In the genomic region with DNA sequence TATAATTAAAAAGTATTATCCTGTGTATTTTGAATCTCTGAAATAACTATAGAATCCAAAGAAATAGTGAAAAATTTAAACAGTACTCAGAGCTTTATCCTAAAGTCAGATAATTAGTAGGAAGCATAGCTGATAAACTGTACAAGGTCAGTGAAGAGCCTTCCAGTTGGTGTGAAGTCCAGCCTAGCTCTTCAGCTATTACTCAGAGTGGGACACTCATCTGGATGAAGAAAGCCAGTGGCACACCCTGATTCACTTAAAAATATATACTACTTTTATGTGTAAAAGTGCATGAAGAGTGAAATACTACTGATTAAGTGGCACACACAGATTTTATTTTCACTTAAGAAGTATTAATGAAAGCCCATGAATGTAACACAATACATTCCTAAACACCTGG, we compare ENCODE assay signal across 10 cellular contexts. TPM values are rescaled to one million over a fixed set of nuclear protein-coding genes. Genes with fewer than 3 reads are reported as not detected.
DNase-seq lines count a peak whose midpoint lies in the region; ATAC-seq and TF ChIP-seq lines count a peak whose summit lies in the region.
"Had no signal": no experiment of that assay in that cellular context is flagged by ENCODE, and none has a peak within 500 bp of the region (broad histone marks: within the 10 kb centered on the region; RNA-seq: fewer than 3 reads in every experiment).

No MANE protein-coding gene starts in this region.

- H3K79me2 ChIP-seq in mammary epithelial cell (ENCODE audit: insufficient read depth, low read length), result peaks cover 78% of the 10 kb centered on the region

- no peaks in the 10 kb centered on the region for H3K36me3 ChIP-seq in mammary epithelial cell (ENCODE audit: insufficient read depth, low read length)
- H3K36me3 ChIP-seq in muscle layer of duodenum (ENCODE audit: control insufficient read depth in 1 of 2, insufficient read depth in 2 of 2, low read length in 2 of 2), result peaks cover 0 to 9% of the 10 kb centered on the region in 2 donors
- H3K36me3 ChIP-seq in tibial nerve, result no peaks in the 10 kb centered on the region

- no peak overlapping the region for H3K27ac Mint-ChIP-seq in activated T-cell treated with anti-CD3 and anti-CD28 coated beads, Interleukin-2, amount 50 U/mL, for 24 hours

- no peaks in the 10 kb centered on the region for H3K27me3 ChIP-seq in mammary epithelial cell (ENCODE audit: insufficient read depth, low read length)
- no peaks in the 10 kb centered on the region for H3K27me3 ChIP-seq in muscle layer of duodenum (ENCODE audit: low read depth, low read length)
- no peaks in the 10 kb centered on the region for H3K27me3 ChIP-seq in tibial nerve

- dilution Hi-C loops in mammary epithelial cell (cut with HindIII; ENCODE audit: low sequenced_read_pairs), result no loop called here

- H4K20me1 ChIP-seq in mammary epithelial cell (ENCODE audit: insufficient read depth, low read length), result no peaks in the 10 kb centered on the region

- peak overlapping the region; percentile 77 for H3K9ac ChIP-seq in mammary epithelial cell (ENCODE audit: insufficient read depth, low read length)

- no peak for TF ChIP-seq POLR2A in tibial nerve (IDR thresholded peaks at IDR 0.05)

- H3K4me3 Mint-ChIP-seq in activated T-cell treated with anti-CD3 and anti-CD28 coated beads, Interleukin-2, amount 50 U/mL, for 24 hours, result peak overlapping the region; percentile 96

- peaks cover 63% of the 10 kb centered on the region for H3K4me1 Mint-ChIP-seq in activated T-cell treated with anti-CD3 and anti-CD28 coated beads, Interleukin-2, amount 50 U/mL, for 24 hours (ENCODE audit: low read depth)

- H3K9me3 ChIP-seq in mammary epithelial cell (replicated peaks; ENCODE audit: insufficient read depth, low read length) (no peaks in the 10 kb centered on the region), muscle layer of duodenum (ENCODE audit: control insufficient read depth in 1 of 2, low read length in 2 of 2) (no peaks in the 10 kb centered on the region), tibial nerve (no peaks in the 10 kb centered on the region)

- H3K9me3 Mint-ChIP-seq in activated T-cell treated with anti-CD3 and anti-CD28 coated beads, Interleukin-2, amount 50 U/mL, for 24 hours, result no peaks in the 10 kb centered on the region

- H3K27ac ChIP-seq in mammary epithelial cell (ENCODE audit: insufficient read depth, low read depth, low read length) (peak overlapping the region; percentile 98), muscle layer of duodenum (ENCODE audit: low read length) (peak overlapping the region; percentile 100), tibial nerve (peak overlapping the region in 3 of 4 donors; percentile 96 to 99 (median 98))

- CTCF ChIA-PET in mammary epithelial cell (lab: Charles Lee; ENCODE audit: low non-redundant PET), result no interaction called here

- no peaks in the 10 kb centered on the region for H3K27me3 Mint-ChIP-seq in activated T-cell treated with anti-CD3 and anti-CD28 coated beads, Interleukin-2, amount 50 U/mL, for 24 hours

- intact Hi-C loops in mammary epithelial cell (cut with micrococcal nuclease), result loop anchor here (2.0 to 5.0 kb wide), 3 partner anchors 55 to 124 kb away; no protein-coding TSS in a partner anchor

- no peak for ATAC-seq in HG03354 (IDR thresholded peaks at IDR 0.05; ENCODE audit: poor library complexity, severe bottlenecking, unreplicated experiment)

- peak overlapping the region; percentile 6 to 78 (median 38) for H3K4me3 ChIP-seq in mammary epithelial cell (replicated peaks in 1 of 3; ENCODE audit: insufficient read depth in 1 of 3, low read depth in 2 of 3, low read length in 3 of 3)
- peak overlapping the region in 1 of 2 donors; percentile 99 for H3K4me3 ChIP-seq in muscle layer of duodenum (ENCODE audit: low read depth in 1 of 2, low read length in 2 of 2)
- H3K4me3 ChIP-seq in tibial nerve, result peak overlapping the region in 2 of 4 donors; percentile 77 to 83

- peak overlapping the region; percentile 84 for H3K4me2 ChIP-seq in mammary epithelial cell (ENCODE audit: insufficient read depth, low read depth, low read length)

- BruUV-seq in mammary epithelial cell (replicated peaks; lab: Mats Ljungman, UMichigan), result no TSS peak

- peaks cover 5% of the 10 kb centered on the region for H3K36me3 Mint-ChIP-seq in activated T-cell treated with anti-CD3 and anti-CD28 coated beads, Interleukin-2, amount 50 U/mL, for 24 hours (ENCODE audit: low read depth)

- H2AFZ ChIP-seq in mammary epithelial cell (ENCODE audit: low read depth, low read length), result no peak overlapping the region

- in situ Hi-C loops in mammary epithelial cell (cut with MboI; ENCODE audit: low sequenced_read_pairs in 2 of 2), result no loop called here

- TF ChIP-seq EP300 in tibial nerve (IDR thresholded peaks at IDR 0.05), result no peak

- TF ChIP-seq CTCF in mammary epithelial cell (conservative IDR thresholded peaks at IDR 0.05 in 1 of 2, IDR thresholded peaks at IDR 0.05 in 1 of 2; ENCODE audit: extremely low read depth in 1 of 2, insufficient read depth in 1 of 2, low read depth in 1 of 2, low read length in 2 of 2), result no peak
- no peak for TF ChIP-seq CTCF in tibial nerve (IDR thresholded peaks at IDR 0.05)

- no peak for DNase-seq in activated T-cell treated with anti-CD3 and anti-CD28 coated beads, Interleukin-2, amount 50 U/mL, for 24 hours
- DNase-seq in activated T-cell treated with anti-CD3 and anti-CD28 coated beads for 4 hours, result no peak
- peak; percentile 53 for DNase-seq in mammary epithelial cell
- DNase-seq in tibial nerve (ENCODE audit: low spot score in 2 of 2), result no peak
- DNase-seq in kidney glomerular epithelial cell (lab: John Stamatoyannopoulos, UW), result no peak
- no peak for DNase-seq in epidermal melanocyte (ENCODE audit: insufficient read length, low spot score)
- DNase-seq: effector memory CD4-positive, alpha-beta T cell; SW 1271 had no signal

- H3K4me1 ChIP-seq in mammary epithelial cell (ENCODE audit: insufficient read depth, low read length) (peaks cover 47% of the 10 kb centered on the region), muscle layer of duodenum (ENCODE audit: control insufficient read depth in 1 of 2, insufficient read depth in 2 of 2, low read length in 2 of 2) (peaks cover 16 to 39% of the 10 kb centered on the region in 2 donors), tibial nerve (peaks cover 0 to 85% (median 35%) of the 10 kb centered on the region in 4 donors)

RNA-seq across cellular contexts. Expression of a gene that starts 3.1 kb away (rescaled TPM):
- total RNA-seq in mammary epithelial cell (100 to 1,000 TPM in 1 of 2 donors, 10 to 100 TPM in 1; 54.7 to 137 TPM), tibial nerve (100 to 1,000 TPM in 1 of 4 donors, 10 to 100 TPM in 3; 73.8 to 125 (median 97.8) TPM)
- polyA plus RNA-seq in mammary epithelial cell, result 30.0 TPM
- polyA minus RNA-seq in mammary epithelial cell, result 17.6 TPM

RNA-seq across cellular contexts. Expression of a gene that starts 42.7 kb away (rescaled TPM):
- total RNA-seq in mammary epithelial cell, result not detected
- not detected for polyA plus RNA-seq in mammary epithelial cell
- not detected for polyA minus RNA-seq in mammary epithelial cell
- total RNA-seq in tibial nerve, result not detected
